In genomic region chr2:208266641-208267335, GRCh38 we compare ENCODE assay signal across 8 cellular contexts.
DNase-seq lines count a peak whose midpoint lies in the region; ATAC-seq and TF ChIP-seq lines count a peak whose summit lies in the region.

No MANE protein-coding gene starts in this region.

- H3K4me2 ChIP-seq in KMS-11: peak overlapping the region; percentile 39

- peak overlapping the region; percentile 95 for H3K27ac Mint-ChIP-seq in central memory CD8-positive, alpha-beta T cell (ENCODE audit: low read depth)

- H3K27ac ChIP-seq in KMS-11: peak overlapping the region; percentile 43
- H3K27ac ChIP-seq in muscle layer of colon (ENCODE audit: low read depth, low read length): peak overlapping the region; percentile 69

- H3K4me1 Mint-ChIP-seq in central memory CD8-positive, alpha-beta T cell: peaks cover 46% of the 10 kb centered on the region

- H3K9ac ChIP-seq in KMS-11 (peak overlapping the region; percentile 45; the same call in 1 of the 2 replicates), muscle layer of colon (ENCODE audit: low read length) (peak overlapping the region; percentile 94)

- peak; percentile 5 for ATAC-seq in GM21367 (IDR thresholded peaks at IDR 0.05; ENCODE audit: unreplicated experiment)
- ATAC-seq in central memory CD8-positive, alpha-beta T cell (replicated peaks; ENCODE audit: extremely low read depth, poor library complexity, severe bottlenecking): peak; percentile 17

- no peaks in the 10 kb centered on the region for H3K27me3 Mint-ChIP-seq in central memory CD8-positive, alpha-beta T cell

- TF ChIP-seq CTCF in KMS-11 (conservative IDR thresholded peaks at IDR 0.05; ENCODE audit: low read depth, low read length): no peak

- peak overlapping the region; percentile 62; the same call in 1 of the 2 replicates for H2AFZ ChIP-seq in KMS-11 (ENCODE audit: low read depth)

- no peaks in the 10 kb centered on the region for H3K9me3 ChIP-seq in muscle layer of colon (ENCODE audit: low read length)

- H3K4me3 Mint-ChIP-seq in central memory CD8-positive, alpha-beta T cell: peak overlapping the region; percentile 96

- H3K79me2 ChIP-seq in KMS-11 (ENCODE audit: insufficient read depth, low read depth): peaks cover 15% of the 10 kb centered on the region; the same call in 1 of the 2 replicates

- peaks cover 18% of the 10 kb centered on the region for H3K36me3 Mint-ChIP-seq in central memory CD8-positive, alpha-beta T cell (ENCODE audit: insufficient read depth)

- H4K20me1 ChIP-seq in KMS-11 (ENCODE audit: insufficient read depth): no peaks in the 10 kb centered on the region

- H3K4me3 ChIP-seq in KMS-11 (IDR thresholded peaks at IDR 0.05; ENCODE audit: insufficient read depth, low read depth, low read length): no peak overlapping the region
- peak overlapping the region; percentile 83 to 89 for H3K4me3 ChIP-seq in muscle layer of colon (ENCODE audit: low read depth in 1 of 2, low read length in 2 of 2)

- no peaks in the 10 kb centered on the region for H3K36me3 ChIP-seq in KMS-11 (ENCODE audit: insufficient read depth)
- H3K36me3 ChIP-seq in muscle layer of colon (ENCODE audit: insufficient read depth, low read length): peaks cover 6% of the 10 kb centered on the region

- H3K9me3 Mint-ChIP-seq in central memory CD8-positive, alpha-beta T cell: no peaks in the 10 kb centered on the region

- H3K27me3 ChIP-seq in KMS-11 (ENCODE audit: insufficient read depth, low read depth): no peaks in the 10 kb centered on the region
- H3K27me3 ChIP-seq in muscle layer of colon (ENCODE audit: control insufficient read depth in 1 of 2, insufficient read depth in 2 of 2, low read length in 2 of 2): no peaks in the 10 kb centered on the region

- peak; percentile 20 for DNase-seq in CD1c-positive myeloid dendritic cell (ENCODE audit: extremely low spot score)
- DNase-seq in central memory CD8-positive, alpha-beta T cell (ENCODE audit: low spot score in 2 of 2): no peak
- no peak for DNase-seq in NCI-H82 (lab: John Stamatoyannopoulos, UW)
- no peak for DNase-seq in iPS-NIHi7 (ENCODE audit: extremely low spot score)
- no peak for DNase-seq in NCI-H2171 (lab: John Stamatoyannopoulos, UW)

- H3K4me1 ChIP-seq in KMS-11 (ENCODE audit: low read depth, poor library complexity, severe bottlenecking) (peaks cover 17% of the 10 kb centered on the region), muscle layer of colon (ENCODE audit: insufficient read depth, low read length) (peaks cover 9% of the 10 kb centered on the region)
